In genomic region chr7:110432061-110432553, GRCh38 we compare ENCODE assay signal across 21 cellular contexts.
"Had no signal": no experiment of that assay in that cellular context is flagged by ENCODE, and none has a peak within 500 bp of the region (broad histone marks: within the 10 kb centered on the region; RNA-seq: fewer than 3 reads in every experiment).

No MANE protein-coding gene starts in this region.

- FAIRE-seq: RCC 7860 had no signal

- DNase-seq: KBM-7, MV-4-11, NCI-H1048, NCI-H1105, NCI-H1417, NCI-H1436 treated with DMSO at 0.1 percent for 48 hours, NCI-H1694 treated with DMSO at 0.1 percent for 48 hours, NCI-H1930, NCI-H2081, NCI-H2171, NCI-H226, NCI-H446, NCI-H510A, NCI-H524 treated with DMSO at 0.1 percent for 48 hours, NCI-H69, NCI-H774, RPMI8226, SHP77, SK-N-SH, SW 1271 had no signal

- H3K9me3 ChIP-seq: SK-N-SH had no signal
